ENCODE assay signal across 23 cellular contexts in the genomic region with DNA sequence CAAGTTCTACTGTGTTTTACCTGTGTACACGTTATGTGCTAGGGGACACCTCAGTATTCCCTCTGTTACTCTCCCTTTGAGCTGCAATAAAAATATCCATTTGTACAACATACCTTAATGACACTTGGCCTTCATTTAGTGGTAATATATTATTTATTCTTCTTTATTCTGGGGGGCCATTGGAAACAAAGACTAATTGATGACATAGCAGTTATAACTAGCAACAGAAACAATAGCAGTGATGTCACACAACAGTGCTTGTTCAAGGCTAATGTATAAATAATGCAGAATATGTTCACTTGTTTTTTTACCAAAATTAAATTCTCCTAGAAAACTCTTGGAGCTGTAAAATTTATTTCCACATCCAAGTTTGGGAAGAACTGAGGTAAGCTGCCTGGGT.
DNase-seq lines count a peak whose midpoint lies in the region; ATAC-seq, FAIRE-seq and TF ChIP-seq lines count a peak whose summit lies in the region.
"Had no signal": no experiment of that assay in that cellular context is flagged by ENCODE, and none has a peak within 500 bp of the region (broad histone marks: within the 10 kb centered on the region; RNA-seq: fewer than 3 reads in every experiment).

No MANE protein-coding gene starts in this region.

- no peak overlapping the region for H2BK15ac ChIP-seq in IMR-90 (ENCODE audit: low read depth, low read length)

- H2BK20ac ChIP-seq in IMR-90 (ENCODE audit: low read depth, low read length) = no peak overlapping the region

- dilution Hi-C loops in IMR-90 (cut with HindIII; ENCODE audit: low sequenced_read_pairs, unreplicated experiment) = no loop called here
- dilution Hi-C loops in keratinocyte (cut with MboI; ENCODE audit: extremely low pct_ligation_motif_present, low sequenced_read_pairs) = no loop called here

- no peak overlapping the region for H2AK9ac ChIP-seq in IMR-90 (replicated peaks; ENCODE audit: low read depth, low read length, poor library complexity)

- no peak overlapping the region for H3K4me2 ChIP-seq in HepG2 (ENCODE audit: low read depth, low read length)
- H3K4me2 ChIP-seq in IMR-90 (ENCODE audit: low read depth, low read length) = no peak overlapping the region
- no peak overlapping the region for H3K4me2 ChIP-seq in keratinocyte (ENCODE audit: control insufficient read depth, extremely low read depth, insufficient read depth, low read depth, low read length)
- H3K4me2 ChIP-seq: BLaER1 treated with 17β-estradiol and CSF1 and Interleukin-3, amounts not matched to agents 10 nM and 100 nM had no signal

- intact Hi-C loops in HepG2 (cut with micrococcal nuclease; ENCODE audit: unreplicated experiment) (no loop called here), right lobe of liver (cut with DNase I) (no loop called here), IMR-90 (cut with micrococcal nuclease) (no loop called here)

- peaks cover 8% of the 10 kb centered on the region for H3K9me1 ChIP-seq in IMR-90 (ENCODE audit: insufficient read depth, low read length)
- H3K9me1 ChIP-seq in keratinocyte (ENCODE audit: control insufficient read depth, extremely low read depth, insufficient read depth, low read length) = no peaks in the 10 kb centered on the region

- no peaks in the 10 kb centered on the region for H3K79me1 ChIP-seq in IMR-90 (ENCODE audit: low read depth in 1 of 2, low read length in 2 of 2)

- H3K4me3 ChIP-seq in HepG2 (replicated peaks in 1 of 3; ENCODE audit: insufficient read depth in 1 of 3, low read depth in 2 of 3, low read length in 3 of 3) = no peak overlapping the region
- H3K4me3 ChIP-seq in right lobe of liver = no peak overlapping the region
- H3K4me3 ChIP-seq in IMR-90 (ENCODE audit: insufficient read depth, low read depth, low read length) = no peak overlapping the region
- H3K4me3 ChIP-seq in keratinocyte (ENCODE audit: control insufficient read depth in 2 of 3, extremely low read depth in 1 of 3, insufficient read depth in 2 of 3, low read depth in 1 of 3, low read length in 3 of 3) = no peak overlapping the region
- H3K4me3 ChIP-seq in WERI-Rb-1 (ENCODE audit: low read depth, low read length) = no peak overlapping the region
- H3K4me3 ChIP-seq: BLaER1 treated with 17β-estradiol and CSF1 and Interleukin-3, amounts not matched to agents 10 nM and 100 nM; GM12878 had no signal

- 9% methylated on average over 1 of the region's 1 CpG for WGBS in HepG2 (ENCODE audit: low lambda C conversion rate)
- 50% methylated on average over 1 of the region's 1 CpG for WGBS in right lobe of liver (ENCODE audit: insufficient coverage, low coverage, low lambda C conversion rate, missing lambda C conversion rate)
- no CpG with 5 or more reads among the region's 1 CpG for whole genome bisulfite sequencing in IMR-90 (ENCODE audit: extremely low coverage in 2 of 2, insufficient read length in 1 of 2), 2 experiments

- H2AFZ ChIP-seq in HepG2 (ENCODE audit: low read length) (no peak overlapping the region), IMR-90 (replicated peaks; ENCODE audit: low read length, poor library complexity) (no peak overlapping the region), keratinocyte (ENCODE audit: control insufficient read depth, low read length) (no peak overlapping the region)

- H3K36me3 ChIP-seq in HepG2 (replicated peaks in 1 of 2; ENCODE audit: control insufficient read depth in 1 of 2, insufficient read depth in 2 of 2, low read length in 2 of 2) (no peaks in the 10 kb centered on the region), right lobe of liver (no peaks in the 10 kb centered on the region), IMR-90 (ENCODE audit: control insufficient read depth, insufficient read depth, low read length) (no peaks in the 10 kb centered on the region), keratinocyte (ENCODE audit: control insufficient read depth in 2 of 2, extremely low read depth in 1 of 2, insufficient read depth in 2 of 2, low read length in 2 of 2) (no peaks in the 10 kb centered on the region), WERI-Rb-1 (no peaks in the 10 kb centered on the region)
- H3K36me3 ChIP-seq: BLaER1 treated with 17β-estradiol and CSF1 and Interleukin-3, amounts not matched to agents 10 nM and 100 nM had no signal

- H3K4me1 ChIP-seq in HepG2 (ENCODE audit: insufficient read depth, low read length) = no peaks in the 10 kb centered on the region
- no peaks in the 10 kb centered on the region for H3K4me1 ChIP-seq in right lobe of liver
- H3K4me1 ChIP-seq in IMR-90 (ENCODE audit: control insufficient read depth, insufficient read depth, low read length) = 0 out of 2 replicates have a peak, but pooled peaks cover 1% of the 10 kb centered on the region
- no peaks in the 10 kb centered on the region for H3K4me1 ChIP-seq in keratinocyte (ENCODE audit: control insufficient read depth, extremely low read depth, insufficient read depth, low read length)
- H3K4me1 ChIP-seq: BLaER1 treated with 17β-estradiol and CSF1 and Interleukin-3, amounts not matched to agents 10 nM and 100 nM; Caco-2 had no signal

- no peak overlapping the region for H2AK5ac ChIP-seq in IMR-90 (ENCODE audit: low read depth, low read length)

- no peak overlapping the region for H3K9ac ChIP-seq in HepG2 (ENCODE audit: insufficient read depth, low read depth, low read length)
- no peak overlapping the region for H3K9ac ChIP-seq in IMR-90 (ENCODE audit: low read depth, low read length)
- H3K9ac ChIP-seq in keratinocyte (ENCODE audit: control insufficient read depth, extremely low read depth, insufficient read depth, low read length) = no peak overlapping the region
- H3K9ac ChIP-seq: BLaER1 treated with 17β-estradiol and CSF1 and Interleukin-3, amounts not matched to agents 10 nM and 100 nM had no signal

- BruUV-seq in HepG2 (replicated peaks; lab: Mats Ljungman, UMichigan) (no TSS peak), IMR-90 (replicated peaks; lab: Mats Ljungman, UMichigan) (no TSS peak)

- TF ChIP-seq RAD21 in HepG2 (CRISPR knock-in tag; IDR thresholded peaks at IDR 0.05) = no peak
- no peak for TF ChIP-seq RAD21 in IMR-90 (IDR thresholded peaks at IDR 0.05; ENCODE audit: low read length)

- no peak overlapping the region for H3K18ac ChIP-seq in IMR-90 (ENCODE audit: low read depth, low read length)

- H2BK120ac ChIP-seq in IMR-90 (ENCODE audit: low read depth, low read length) = no peak overlapping the region

- no peak overlapping the region for H3K56ac ChIP-seq in IMR-90 (ENCODE audit: extremely low read depth, insufficient read depth, low read length)

- H3K27ac ChIP-seq in HepG2 (ENCODE audit: extremely low read length, insufficient read depth, low read length) (no peak overlapping the region), right lobe of liver (no peak overlapping the region), IMR-90 (ENCODE audit: insufficient read depth, low read length) (no peak overlapping the region), keratinocyte (ENCODE audit: control insufficient read depth, insufficient read depth, low read length) (no peak overlapping the region), WERI-Rb-1 (no peak overlapping the region)
- H3K27ac ChIP-seq: BLaER1 treated with 17β-estradiol and CSF1 and Interleukin-3, amounts not matched to agents 10 nM and 100 nM; C4-2B had no signal

- no peak overlapping the region for H3K14ac ChIP-seq in IMR-90 (replicated peaks; ENCODE audit: low read depth, low read length)

- TF ChIP-seq CTCF in HepG2 (CRISPR knock-in tag; IDR thresholded peaks at IDR 0.05) (no peak), right lobe of liver (IDR thresholded peaks at IDR 0.05) (no peak), IMR-90 (conservative IDR thresholded peaks at IDR 0.05; ENCODE audit: low read depth, low read length) (no peak), keratinocyte (optimal IDR thresholded peaks at IDR 0.05 in 1 of 3, IDR thresholded peaks at IDR 0.05 in 1 of 3, conservative IDR thresholded peaks at IDR 0.05 in 1 of 3; ENCODE audit: extremely low read depth in 1 of 3, insufficient read depth in 2 of 3, low read length in 3 of 3) (no peak), WERI-Rb-1 (IDR thresholded peaks at IDR 0.05; ENCODE audit: low read depth, low read length) (no peak)

- no peaks in the 10 kb centered on the region for H4K20me1 ChIP-seq in HepG2 (ENCODE audit: insufficient read depth, low read length)
- no peaks in the 10 kb centered on the region for H4K20me1 ChIP-seq in IMR-90 (ENCODE audit: insufficient read depth, low read length)
- H4K20me1 ChIP-seq in keratinocyte (ENCODE audit: control insufficient read depth, extremely low read depth, insufficient read depth, low read length) = no peaks in the 10 kb centered on the region
- H4K20me1 ChIP-seq: BLaER1 treated with 17β-estradiol and CSF1 and Interleukin-3, amounts not matched to agents 10 nM and 100 nM had no signal

- no peak overlapping the region for H2BK5ac ChIP-seq in IMR-90 (ENCODE audit: low read depth, low read length, poor library complexity, severe bottlenecking)

- CTCF ChIA-PET in HepG2 (lab: Yijun Ruan, JAX; ENCODE audit: low intra/inter-chr PET ratio, low total read pairs) = no interaction called here
- CTCF ChIA-PET in IMR-90 (lab: Yijun Ruan, JAX) = no interaction called here

- H3K27me3 ChIP-seq in HepG2 (ENCODE audit: control insufficient read depth in 1 of 2, insufficient read depth in 2 of 2, low read length in 2 of 2) (no peaks in the 10 kb centered on the region), right lobe of liver (no peaks in the 10 kb centered on the region), IMR-90 (ENCODE audit: control insufficient read depth, insufficient read depth, low read length) (no peaks in the 10 kb centered on the region), keratinocyte (ENCODE audit: control insufficient read depth, extremely low read depth, insufficient read depth, low read length) (no peaks in the 10 kb centered on the region), WERI-Rb-1 (ENCODE audit: insufficient read depth, low read depth, severe bottlenecking) (no peaks in the 10 kb centered on the region)
- H3K27me3 ChIP-seq: BLaER1 treated with 17β-estradiol and CSF1 and Interleukin-3, amounts not matched to agents 10 nM and 100 nM had no signal

- no peak overlapping the region for H4K91ac ChIP-seq in IMR-90 (ENCODE audit: insufficient read depth, low read depth, low read length)

- H3K4ac ChIP-seq in IMR-90 (ENCODE audit: low read depth, low read length) = no peak overlapping the region

- in situ Hi-C loops in HepG2 (cut with HindIII; ENCODE audit: extremely low pct_ligation_motif_present, low pct_unique_long_range_greater_than_20kb) = no loop called here
- in situ Hi-C loops in IMR-90 (cut with MboI; ENCODE audit: low sequenced_read_pairs) = no loop called here

- POLR2A ChIA-PET in HepG2 (lab: Yijun Ruan, JAX) (no interaction called here), IMR-90 (lab: Charles Lee; ENCODE audit: unreplicated experiment) (no interaction called here)

- FAIRE-seq in HepG2 (lab: Jason Lieb, UNC) (no peak), keratinocyte (lab: Jason Lieb, UNC) (peak; percentile 29)
- FAIRE-seq: D721Med, G401.6, GM12878, GM12892, GM18507, GM19239 had no signal

- TF ChIP-seq POLR2A in HepG2 (IDR thresholded peaks at IDR 0.05; ENCODE audit: insufficient read depth in 1 of 2, low read depth in 2 of 2, low read length in 2 of 2) = no peak
- TF ChIP-seq POLR2A in right lobe of liver (IDR thresholded peaks at IDR 0.05) = no peak
- no peak for TF ChIP-seq POLR2A in IMR-90 (IDR thresholded peaks at IDR 0.05; ENCODE audit: low read depth, low read length)

- DNase-seq in HepG2 (ENCODE audit: low spot score) (no peak), right lobe of liver (no peak), IMR-90 (no peak), keratinocyte (ENCODE audit: low read depth, low spot score) (no peak), WERI-Rb-1 (no peak), GM03348 (ENCODE audit: low spot score) (no peak)
- DNase-seq: 8988T; AML-193; Caco-2; Calu3; CD4-positive, alpha-beta T cell; CD8-positive, alpha-beta T cell; DMS79 treated with DMSO at 0.1 percent for 48 hours; GF-D8 had no signal

- no peaks in the 10 kb centered on the region; the same call in 1 of the 2 replicates for H3K9me3 ChIP-seq in HepG2 (ENCODE audit: low read length)
- no peaks in the 10 kb centered on the region for H3K9me3 ChIP-seq in right lobe of liver
- H3K9me3 ChIP-seq in IMR-90 (ENCODE audit: control insufficient read depth, insufficient read depth, low read length) = no peaks in the 10 kb centered on the region
- no peaks in the 10 kb centered on the region for H3K9me3 ChIP-seq in keratinocyte (ENCODE audit: control insufficient read depth, low read depth, low read length)
- no peaks in the 10 kb centered on the region for H3K9me3 ChIP-seq in WERI-Rb-1 (ENCODE audit: severe bottlenecking)
- H3K9me3 ChIP-seq: BLaER1 treated with 17β-estradiol and CSF1 and Interleukin-3, amounts not matched to agents 10 nM and 100 nM; Caco-2 had no signal

- ATAC-seq in HepG2 (no peak), right lobe of liver (no peak), IMR-90 (ENCODE audit: low read depth) (no peak), GM18511 (IDR thresholded peaks at IDR 0.05; ENCODE audit: unreplicated experiment) (no peak)
- ATAC-seq: CD8-positive, alpha-beta T cell; GM12878 had no signal

- no peak overlapping the region for H3K23ac ChIP-seq in IMR-90 (ENCODE audit: low read depth, low read length)

- H4K8ac ChIP-seq in IMR-90 (ENCODE audit: low read depth in 2 of 2, low read length in 2 of 2) = no peak overlapping the region

- no peaks in the 10 kb centered on the region for H3K79me2 ChIP-seq in HepG2 (ENCODE audit: insufficient read depth, low read length)
- no peaks in the 10 kb centered on the region for H3K79me2 ChIP-seq in keratinocyte (ENCODE audit: control insufficient read depth, insufficient read depth, low read length)

- H4K5ac ChIP-seq in IMR-90 (ENCODE audit: low read depth, low read length) = no peak overlapping the region

- no peak for TF ChIP-seq EP300 in HepG2 (IDR thresholded peaks at IDR 0.05; ENCODE audit: low read depth in 2 of 2, low read length in 2 of 2)
- TF ChIP-seq EP300 in HepG2 (CRISPR knock-in tag; IDR thresholded peaks at IDR 0.05; ENCODE audit: borderline replicate concordance) = no peak
